ENCODE assay signal across 11 cellular contexts in the genomic region with DNA sequence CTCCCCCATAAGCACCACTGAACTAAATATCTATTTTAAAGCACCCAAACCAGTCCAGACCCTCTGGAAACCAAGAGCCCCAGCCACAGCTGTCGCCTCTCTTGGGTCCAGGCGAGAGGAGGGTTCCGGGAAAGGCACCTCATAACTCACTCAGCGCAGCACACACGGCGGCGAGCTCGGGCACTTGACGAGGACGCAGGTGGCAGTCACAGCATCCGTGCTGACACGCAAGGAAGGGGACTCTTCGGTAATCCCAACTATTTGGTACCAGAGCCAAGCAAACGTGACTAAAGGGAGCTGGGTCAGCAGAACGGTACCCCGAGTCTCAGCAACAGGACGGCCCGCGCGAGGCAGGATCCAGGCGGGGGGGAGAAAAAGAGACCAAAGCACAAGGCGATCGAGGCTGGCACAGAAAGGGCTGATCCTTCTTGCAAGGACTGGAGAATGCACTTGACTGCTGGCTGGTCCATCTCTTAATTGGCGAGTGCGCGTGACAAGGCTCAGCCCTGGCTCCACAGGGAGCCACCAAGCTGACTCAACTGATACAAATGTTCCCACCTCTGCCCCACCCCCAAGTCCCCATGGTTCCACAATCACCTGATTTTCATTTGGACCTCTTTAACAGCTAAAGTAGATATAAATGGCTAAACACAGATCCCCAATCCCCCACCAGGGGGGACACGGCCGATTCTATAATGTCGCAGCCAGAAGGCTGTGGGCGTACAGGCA. TPM values are rescaled to one million over a fixed set of nuclear protein-coding genes. Genes with fewer than 3 reads are reported as not detected.
DNase-seq lines count a peak whose midpoint lies in the region; ATAC-seq and TF ChIP-seq lines count a peak whose summit lies in the region.
"Not testable (repeated sequence)": the region's sequence is repeated elsewhere in the genome, so short reads cannot be mapped to it uniquely, and the experiment has no call there.
"Had no signal": no experiment of that assay in that cellular context is flagged by ENCODE, and none has a peak within 500 bp of the region (broad histone marks: within the 10 kb centered on the region; RNA-seq: fewer than 3 reads in every experiment).

No MANE protein-coding gene starts in this region.

- not testable (repeated sequence) for H3K4me3 Mint-ChIP-seq in GM23338; nephron progenitor cell; stimulated activated naive B cell treated with anti-CD40 and anti-IgM and Interleukin-4, amounts not matched to agents 10 μg/mL and 1 μg/mL and 100 μg/mL, for 72 hours

- H3K36me3 Mint-ChIP-seq in GM23338 (ENCODE audit: low read depth) (peaks cover 79% of the 10 kb centered on the region), nephron progenitor cell (ENCODE audit: low read depth) (peaks cover 62% of the 10 kb centered on the region)
- H3K36me3 Mint-ChIP-seq in stimulated activated naive B cell treated with anti-CD40 and anti-IgM and Interleukin-4, amounts not matched to agents 10 μg/mL and 1 μg/mL and 100 μg/mL, for 72 hours: peaks cover 41 to 51% of the 10 kb centered on the region in 2 donors

- H3K9ac ChIP-seq in HUES64 (ENCODE audit: low read depth, low read length): not testable (repeated sequence)

- H2AFZ ChIP-seq in GM23338: not testable (repeated sequence)

- H3K27ac ChIP-seq in GM23338 (ENCODE audit: low read depth): peak overlapping the region; percentile 63; the same call in 1 of the 2 replicates
- peak overlapping the region; percentile 53; the same call in 1 of the 2 replicates for H3K27ac ChIP-seq in HUES64 (ENCODE audit: low read depth, low read length)

- 93% methylated on average over 30 of the region's 30 CpGs for WGBS in HUES64

- not testable (repeated sequence) for TF ChIP-seq CTCF in GM23338 (conservative IDR thresholded peaks at IDR 0.05; ENCODE audit: low read depth in 2 of 2); astrocyte of the spinal cord (IDR thresholded peaks at IDR 0.05; ENCODE audit: low read depth, low read length); choroid plexus epithelial cell (conservative IDR thresholded peaks at IDR 0.05; ENCODE audit: low read depth, low read length); nephron progenitor cell (IDR thresholded peaks at IDR 0.05)

- H3K4me2 ChIP-seq in GM23338: not testable (repeated sequence)

- H3K27ac Mint-ChIP-seq in GM23338: not testable (repeated sequence)
- peak overlapping the region; percentile 58 for H3K27ac Mint-ChIP-seq in nephron progenitor cell
- peak overlapping the region; percentile 6 for H3K27ac Mint-ChIP-seq in stimulated activated naive B cell treated with anti-CD40 and anti-IgM and Interleukin-4, amounts not matched to agents 10 μg/mL and 1 μg/mL and 100 μg/mL, for 72 hours

- H3K9me3 ChIP-seq in HUES64 (ENCODE audit: insufficient read depth, low read depth, low read length): not testable (repeated sequence)

- H3K4me1 Mint-ChIP-seq in GM23338: peaks cover 63% of the 10 kb centered on the region
- H3K4me1 Mint-ChIP-seq in nephron progenitor cell: peaks cover 24% of the 10 kb centered on the region
- not testable (repeated sequence) for H3K4me1 Mint-ChIP-seq in stimulated activated naive B cell treated with anti-CD40 and anti-IgM and Interleukin-4, amounts not matched to agents 10 μg/mL and 1 μg/mL and 100 μg/mL, for 72 hours

- not testable (repeated sequence) for H3K4me1 ChIP-seq in GM23338 (ENCODE audit: insufficient read depth); HUES64 (ENCODE audit: insufficient read depth, low read length)

- H3K36me3 ChIP-seq in GM23338 (ENCODE audit: insufficient read depth) (peaks cover 53% of the 10 kb centered on the region), HUES64 (ENCODE audit: insufficient read depth, low read length) (peaks cover 71% of the 10 kb centered on the region)

- in situ Hi-C loops in astrocyte of the spinal cord (cut with HindIII; ENCODE audit: low sequenced_read_pairs): not testable (repeated sequence)

- not testable (repeated sequence) for H3K4me3 ChIP-seq in GM23338; HUES64 (ENCODE audit: low read length); astrocyte of the spinal cord (ENCODE audit: low read depth, low read length); choroid plexus epithelial cell (ENCODE audit: low read depth, low read length)

- not testable (repeated sequence) for H3K27me3 ChIP-seq in GM23338 (ENCODE audit: insufficient read depth); HUES64 (ENCODE audit: insufficient read depth, low read length)

- not testable (repeated sequence) for H3K9me3 Mint-ChIP-seq in GM23338; nephron progenitor cell; stimulated activated naive B cell treated with anti-CD40 and anti-IgM and Interleukin-4, amounts not matched to agents 10 μg/mL and 1 μg/mL and 100 μg/mL, for 72 hours

- H4K20me1 ChIP-seq in GM23338 (replicated peaks; ENCODE audit: insufficient read depth): peaks cover 31% of the 10 kb centered on the region

- ATAC-seq in GM23338; stimulated activated naive B cell treated with anti-CD40 and anti-IgM and Interleukin-4, amounts not matched to agents 10 μg/mL and 1 μg/mL and 100 μg/mL, for 72 hours (replicated peaks): not testable (repeated sequence)

- not testable (repeated sequence) for H3K9me2 ChIP-seq in GM23338 (ENCODE audit: insufficient read depth)

- H3K27me3 Mint-ChIP-seq in GM23338 (ENCODE audit: insufficient read depth, low read depth, poor library complexity): peaks cover 53% of the 10 kb centered on the region
- not testable (repeated sequence) for H3K27me3 Mint-ChIP-seq in nephron progenitor cell (ENCODE audit: low read depth, poor library complexity); stimulated activated naive B cell treated with anti-CD40 and anti-IgM and Interleukin-4, amounts not matched to agents 10 μg/mL and 1 μg/mL and 100 μg/mL, for 72 hours

- peaks cover 19% of the 10 kb centered on the region for H3K79me2 ChIP-seq in GM23338 (replicated peaks; ENCODE audit: insufficient read depth)

- DNase-seq in A172 (ENCODE audit: low spot score) (peak; percentile 54), NCI-H2227 (lab: John Stamatoyannopoulos, UW; ENCODE audit: unreplicated experiment) (peak; percentile 20), astrocyte of the spinal cord (ENCODE audit: low read depth, low spot score) (peak; percentile 8), choroid plexus epithelial cell (ENCODE audit: low read depth) (peak; percentile 20)
- not testable (repeated sequence) for DNase-seq in GM23338 (ENCODE audit: low spot score); nephron progenitor cell; stimulated activated naive B cell treated with anti-CD40 and anti-IgM and Interleukin-4, amounts not matched to agents 10 μg/mL and 1 μg/mL and 100 μg/mL, for 72 hours

- peaks cover 80% of the 10 kb centered on the region for H3F3A ChIP-seq in GM23338 (replicated peaks; ENCODE audit: low read depth)

TF ChIP-seq in GM23338, 12 proteins besides CTCF, POLR2A, EP300 and RAD21:
- TF ChIP-seq POLR2AphosphoS5 (IDR thresholded peaks at IDR 0.05; ENCODE audit: low read depth): 0 out of 2 replicates have a peak, but pooled peaks have one; percentile 16

RNA-seq across cellular contexts. Expression of gene RCC2, which starts 31.5 kb away (rescaled TPM):
- total RNA-seq in A172 (2014; rRNA removed; shearing (Covaris generic)): 37.6 and 43.6 TPM in 2 replicates
- total RNA-seq in GM23338 (2014; rRNA removed; shearing (Covaris generic)): 367 and 386 TPM in 2 replicates
- 97.1 and 99.3 TPM in 2 replicates for polyA plus RNA-seq in GM23338 (2016; fragmentation: Nextera tagmentation; extraction: Ambion mirVana)
- polyA plus RNA-seq in HUES64 (2013, experiment 1 of 2): 225 TPM
- 198 TPM for polyA plus RNA-seq in HUES64 (2013, experiment 2 of 2)

RNA-seq across cellular contexts. Expression of gene PADI6, which starts 36.0 kb away (rescaled TPM):
- total RNA-seq in A172 (2014; rRNA removed; shearing (Covaris generic)): not detected in 2 replicates
- total RNA-seq in GM23338 (2014; rRNA removed; shearing (Covaris generic)): not detected in 2 replicates
- not detected in 2 replicates for polyA plus RNA-seq in GM23338 (2016; fragmentation: Nextera tagmentation; extraction: Ambion mirVana)
- polyA plus RNA-seq in HUES64 (2013, experiment 1 of 2): not detected
- not detected for polyA plus RNA-seq in HUES64 (2013, experiment 2 of 2)
- total RNA-seq: CD8-positive, alpha-beta memory T cell; G401; IMR-90 had no signal
- polyA plus RNA-seq: CD8-positive, alpha-beta memory T cell; IMR-90 had no signal
